7 cellular contexts compared by ENCODE assay signal in the genomic region with DNA sequence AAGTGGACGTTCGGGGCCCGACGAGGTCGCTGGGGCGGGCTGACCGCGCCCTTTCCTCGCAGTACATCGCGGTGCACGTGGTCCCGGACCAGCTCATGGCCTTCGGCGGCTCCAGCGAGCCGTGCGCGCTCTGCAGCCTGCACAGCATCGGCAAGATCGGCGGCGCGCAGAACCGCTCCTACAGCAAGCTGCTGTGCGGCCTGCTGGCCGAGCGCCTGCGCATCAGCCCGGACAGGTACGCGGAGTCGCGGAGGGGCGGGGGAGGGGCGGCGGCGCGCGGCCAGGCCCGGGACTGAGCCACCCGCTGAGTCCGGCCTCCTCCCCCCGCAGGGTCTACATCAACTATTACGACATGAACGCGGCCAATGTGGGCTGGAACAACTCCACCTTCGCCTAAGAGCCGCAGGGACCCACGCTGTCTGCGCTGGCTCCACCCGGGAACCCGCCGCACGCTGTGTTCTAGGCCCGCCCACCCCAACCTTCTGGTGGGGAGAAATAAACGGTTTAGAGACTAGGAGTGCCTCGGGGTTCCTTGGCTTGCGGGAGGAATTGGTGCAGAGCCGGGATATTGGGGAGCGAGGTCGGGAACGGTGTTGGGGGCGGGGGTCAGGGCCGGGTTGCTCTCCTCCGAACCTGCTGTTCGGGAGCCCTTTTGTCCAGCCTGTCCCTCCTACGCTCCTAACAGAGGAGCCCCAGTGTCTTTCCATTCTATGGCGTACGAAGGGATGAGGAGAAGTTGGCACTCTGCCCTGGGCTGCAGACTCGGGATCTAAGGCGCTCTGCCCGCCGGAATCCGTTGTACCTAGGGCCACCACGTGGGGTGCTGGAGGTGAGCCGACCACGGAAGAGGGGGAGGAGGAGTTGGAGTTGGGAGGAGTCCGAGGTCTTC. TPM values are rescaled to one million over a fixed set of nuclear protein-coding genes. Genes with fewer than 3 reads are reported as not detected.
DNase-seq lines count a peak whose midpoint lies in the region; ATAC-seq and TF ChIP-seq lines count a peak whose summit lies in the region.

No MANE protein-coding gene starts in this region.

- H3K4me1 Mint-ChIP-seq in activated CD4-positive, alpha-beta T cell treated with anti-CD3 and anti-CD28 coated beads, Interleukin-2, amount 10 ng/mL, durations not matched to agents 7 days and 5 days, result peaks cover 34% of the 10 kb centered on the region

- no peaks in the 10 kb centered on the region for H3K9me3 Mint-ChIP-seq in activated CD4-positive, alpha-beta T cell treated with anti-CD3 and anti-CD28 coated beads, Interleukin-2, amount 10 ng/mL, durations not matched to agents 7 days and 5 days

- peaks cover 0 to 9% (median 5%) of the 10 kb centered on the region in 4 donors for H3K36me3 ChIP-seq in liver (ENCODE audit: control insufficient read depth in 4 of 4, insufficient read depth in 3 of 4, low read depth in 1 of 4, low read length in 3 of 4)

- peak overlapping the region; percentile 95 for H3K4me3 Mint-ChIP-seq in activated CD4-positive, alpha-beta T cell treated with anti-CD3 and anti-CD28 coated beads, Interleukin-2, amount 10 ng/mL, durations not matched to agents 7 days and 5 days

- H3K27me3 ChIP-seq in liver (ENCODE audit: control insufficient read depth in 4 of 4, insufficient read depth in 4 of 4, low read length in 3 of 4), result no peaks in the 10 kb centered on the region

- peaks cover 11 to 29% (median 20%) of the 10 kb centered on the region in 4 donors for H3K4me1 ChIP-seq in liver (ENCODE audit: control insufficient read depth in 4 of 4, insufficient read depth in 4 of 4, low read length in 3 of 4)

- H3K36me3 Mint-ChIP-seq in activated CD4-positive, alpha-beta T cell treated with anti-CD3 and anti-CD28 coated beads, Interleukin-2, amount 10 ng/mL, durations not matched to agents 7 days and 5 days (ENCODE audit: low read depth), result peaks cover 23% of the 10 kb centered on the region

- TF ChIP-seq POLR2A in GM18505 (IDR thresholded peaks at IDR 0.05; ENCODE audit: borderline replicate concordance, extremely low read depth, insufficient read depth, insufficient read length), result no peak

- DNase-seq in NCI-H460 (ENCODE audit: extremely low read depth, low read depth), result peak; percentile 60
- peak; percentile 77 for DNase-seq in activated CD4-positive, alpha-beta T cell treated with anti-CD3 and anti-CD28 coated beads, Interleukin-2, amount 10 ng/mL, durations not matched to agents 7 days and 5 days
- DNase-seq in dermis blood vessel endothelial cell, result peak; percentile 68
- peak; percentile 65 to 67 for DNase-seq in stimulated activated CD4-positive, alpha-beta T cell treated with anti-CD3 and anti-CD28 coated beads, Interleukin-4, amount 100 ng/mL, for 4 hours

- no peaks in the 10 kb centered on the region for H3K9me3 ChIP-seq in liver (ENCODE audit: control insufficient read depth in 4 of 4, low read length in 3 of 4)

- peak in 1 of 2 donors; percentile 43 for TF ChIP-seq RAD21 in liver (IDR thresholded peaks at IDR 0.05)

- peak overlapping the region; percentile 98 for H3K27ac Mint-ChIP-seq in activated CD4-positive, alpha-beta T cell treated with anti-CD3 and anti-CD28 coated beads, Interleukin-2, amount 10 ng/mL, durations not matched to agents 7 days and 5 days

- peak; percentile 11 for ATAC-seq in GM18505 (IDR thresholded peaks at IDR 0.05; ENCODE audit: unreplicated experiment)
- ATAC-seq in HG03108 (IDR thresholded peaks at IDR 0.05; ENCODE audit: unreplicated experiment), result peak; percentile 18

- WGBS in liver, result 2% methylated on average over 79 of the region's 79 CpGs

- POLR2A ChIA-PET in activated CD4-positive, alpha-beta T cell treated with anti-CD3 and anti-CD28 coated beads, Interleukin-2, amount 10 ng/mL, durations not matched to agents 7 days and 5 days (lab: Charles Lee), result interaction anchor here (0.6 to 1.6 kb wide), 4 partner anchors 14 to 260 kb away, joined by 4 to 8 read pairs (median 6); partner anchors contain the start of gene SLC2A11

- TF ChIP-seq CTCF in liver (IDR thresholded peaks at IDR 0.05; ENCODE audit: low read depth, low read length, missing input control), result no peak

- no peaks in the 10 kb centered on the region for H3K27me3 Mint-ChIP-seq in activated CD4-positive, alpha-beta T cell treated with anti-CD3 and anti-CD28 coated beads, Interleukin-2, amount 10 ng/mL, durations not matched to agents 7 days and 5 days

- no peak overlapping the region for H3K9ac ChIP-seq in liver (ENCODE audit: low read depth in 1 of 2, low read length in 2 of 2)

- peak overlapping the region; percentile 57 to 78 (median 72) for H3K4me3 ChIP-seq in liver (ENCODE audit: low read depth in 1 of 3, low read length in 3 of 3)

- CTCF ChIA-PET in activated CD4-positive, alpha-beta T cell treated with anti-CD3 and anti-CD28 coated beads, Interleukin-2, amount 10 ng/mL, durations not matched to agents 7 days and 5 days (lab: Charles Lee), result interaction anchor here (0.7 to 2.9 kb wide), 28 partner anchors 9 to 318 kb away, joined by 3 to 24 read pairs (median 5); partner anchors contain the start of genes CABIN1, DRICH1, SLC2A11 and ZNF70

- peak overlapping the region; percentile 89 to 97 for H3K27ac ChIP-seq in liver (ENCODE audit: low read depth in 1 of 2, low read length in 2 of 2)

TF ChIP-seq in liver, 16 proteins besides CTCF, POLR2A, EP300 and RAD21:
- TF ChIP-seq YY1 (IDR thresholded peaks at IDR 0.05) (peak; percentile 20), HNF4A (conservative IDR thresholded peaks at IDR 0.05) (peak in 1 of 2 donors; percentile 26), FOXA2 (IDR thresholded peaks at IDR 0.05) (no peak)
TF ChIP-seq in liver: peak in this region for 2.

RNA-seq across cellular contexts. Expression of gene MIF, which starts 0.8 kb away (rescaled TPM):
- total RNA-seq in NCI-H460 (2014; rRNA removed; shearing (Covaris generic)), result 363 and 441 TPM in 2 replicates
- polyA plus RNA-seq in NCI-H460 (2014; cell fraction: nucleus; rRNA removed), result 336 and 503 TPM in 2 replicates
- total RNA-seq in activated CD4-positive, alpha-beta T cell treated with anti-CD3 and anti-CD28 coated beads, Interleukin-2, amount 10 ng/mL, durations not matched to agents 7 days and 5 days, result 100 to 1,000 TPM; 716 to 730 TPM
- total RNA-seq in dermis blood vessel endothelial cell (153 and 274 TPM in 2 replicates), liver (100 to 1,000 TPM; 108 to 207 TPM)
- polyA plus RNA-seq in liver, result 1,000 to 10,000 TPM in 1 of 2 donors, 100 to 1,000 TPM in 1; 399 to 1,047 TPM

RNA-seq across cellular contexts. Expression of gene SLC2A11, which starts 37.3 kb away (rescaled TPM):
- 8.3 and 10.7 TPM in 2 replicates for total RNA-seq in NCI-H460 (2014; rRNA removed; shearing (Covaris generic))
- polyA plus RNA-seq in NCI-H460 (2014; cell fraction: nucleus; rRNA removed), result 18.3 and 23.1 TPM in 2 replicates
- 1 to 10 TPM; 7.8 to 8.8 TPM for total RNA-seq in activated CD4-positive, alpha-beta T cell treated with anti-CD3 and anti-CD28 coated beads, Interleukin-2, amount 10 ng/mL, durations not matched to agents 7 days and 5 days
- total RNA-seq in dermis blood vessel endothelial cell (4.7 and 6.0 TPM in 2 replicates), liver (1 to 10 TPM; 5.0 to 9.0 TPM)
- 1 to 10 TPM; 3.4 to 3.5 TPM for polyA plus RNA-seq in liver

RNA-seq across cellular contexts. Expression of gene DERL3, which starts 56.1 kb away (rescaled TPM):
- total RNA-seq in NCI-H460 (2014; rRNA removed; shearing (Covaris generic)), result 0.59 and 1.6 TPM in 2 replicates
- polyA plus RNA-seq in NCI-H460 (2014; cell fraction: nucleus; rRNA removed), result 4.5 and 4.8 TPM in 2 replicates
- 1 to 10 TPM; 9.0 to 9.9 TPM for total RNA-seq in activated CD4-positive, alpha-beta T cell treated with anti-CD3 and anti-CD28 coated beads, Interleukin-2, amount 10 ng/mL, durations not matched to agents 7 days and 5 days
- total RNA-seq in dermis blood vessel endothelial cell (0.68 and 1.3 TPM in 2 replicates), liver (1 to 10 TPM; 1.0 to 4.5 TPM)
- polyA plus RNA-seq in liver, result 1 to 10 TPM; 3.3 to 9.3 TPM

Comparison
In these comparisons a context has a peak if more than half of its experiments do, and no peak if none do; other contexts are left out.
1. Peak in every context shown above with its lines: DNase-seq, ATAC-seq, H3K4me3 ChIP-seq and H3K27ac ChIP-seq.